Comparison of ENCODE assay signal across 9 cellular contexts in the genomic region with DNA sequence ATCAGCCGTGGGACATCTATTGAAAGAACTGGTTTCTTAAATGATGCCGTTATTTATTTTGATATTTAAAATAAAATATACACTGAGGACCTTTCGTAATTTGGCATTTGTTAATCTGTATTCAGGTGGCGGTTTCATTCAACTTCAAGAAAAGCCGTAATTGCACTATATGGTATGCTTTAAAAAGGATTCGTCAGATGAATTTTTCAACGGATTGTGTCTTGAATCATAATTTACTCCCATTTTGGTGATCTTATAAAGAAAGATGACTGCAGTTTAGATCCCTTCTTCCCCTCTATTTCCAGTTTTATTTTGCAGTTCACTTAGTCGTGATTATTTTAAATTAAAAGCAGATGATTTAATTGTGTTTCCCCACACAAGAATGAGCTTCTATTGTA. TPM values are rescaled to one million over a fixed set of nuclear protein-coding genes. Genes with fewer than 3 reads are reported as not detected.
DNase-seq lines count a peak whose midpoint lies in the region; ATAC-seq, FAIRE-seq and TF ChIP-seq lines count a peak whose summit lies in the region.
"Had no signal": no experiment of that assay in that cellular context is flagged by ENCODE, and none has a peak within 500 bp of the region (broad histone marks: within the 10 kb centered on the region; RNA-seq: fewer than 3 reads in every experiment).

No MANE protein-coding gene starts in this region.

- no TSS peak for BruUV-seq in HepG2 (replicated peaks; lab: Mats Ljungman, UMichigan)

- H3K36me3 ChIP-seq in HepG2 (replicated peaks in 1 of 2; ENCODE audit: control insufficient read depth in 1 of 2, insufficient read depth in 2 of 2, low read length in 2 of 2), result no peaks in the 10 kb centered on the region

- H3K27ac ChIP-seq in HepG2 (ENCODE audit: extremely low read length, insufficient read depth, low read length) (no peak overlapping the region), temporal lobe (ENCODE audit: low read depth, low read length) (peak overlapping the region; percentile 97)

- H4K20me1 ChIP-seq in HepG2 (ENCODE audit: insufficient read depth, low read length), result no peaks in the 10 kb centered on the region

- peaks cover 9% of the 10 kb centered on the region for H3K4me1 ChIP-seq in HepG2 (ENCODE audit: insufficient read depth, low read length)

- H3K27ac Mint-ChIP-seq in activated naive CD8-positive, alpha-beta T cell treated with anti-CD3 and anti-CD28 coated beads, Interleukin-2, amount 50 U/mL, for 24 hours, result no peak overlapping the region

- POLR2A ChIA-PET in HepG2 (lab: Yijun Ruan, JAX), result no interaction called here

- no peak for TF ChIP-seq POLR2A in HepG2 (IDR thresholded peaks at IDR 0.05; ENCODE audit: insufficient read depth in 1 of 2, low read depth in 2 of 2, low read length in 2 of 2)

- DNase-seq in activated T-cell treated with anti-CD3 and anti-CD28 coated beads, Interleukin-2, amount 50 U/mL, for 4 hours, result no peak
- DNase-seq in activated T-cell treated with anti-CD3 and anti-CD28 coated beads, Interleukin-2, amount 50 U/mL, for 1 hour, result no peak
- DNase-seq in activated naive CD8-positive, alpha-beta T cell treated with anti-CD3 and anti-CD28 coated beads, Interleukin-2, amount 50 U/mL, for 24 hours, result no peak
- no peak for DNase-seq in HepG2 (ENCODE audit: low spot score)
- no peak for DNase-seq in iPS-NIHi7 (ENCODE audit: extremely low spot score)
- no peak for DNase-seq in CD1c-positive myeloid dendritic cell (ENCODE audit: extremely low spot score)

- H3K36me3 Mint-ChIP-seq in activated T-cell treated with anti-CD3 and anti-CD28 coated beads, Interleukin-2, amount 50 U/mL, for 4 hours (ENCODE audit: insufficient read depth), result no peaks in the 10 kb centered on the region
- no peaks in the 10 kb centered on the region for H3K36me3 Mint-ChIP-seq in activated naive CD8-positive, alpha-beta T cell treated with anti-CD3 and anti-CD28 coated beads, Interleukin-2, amount 50 U/mL, for 24 hours (ENCODE audit: low read depth)

- H3K4me3 Mint-ChIP-seq in activated T-cell treated with anti-CD3 and anti-CD28 coated beads, Interleukin-2, amount 50 U/mL, for 4 hours, result peak overlapping the region; percentile 90
- peak overlapping the region; percentile 91 for H3K4me3 Mint-ChIP-seq in activated naive CD8-positive, alpha-beta T cell treated with anti-CD3 and anti-CD28 coated beads, Interleukin-2, amount 50 U/mL, for 24 hours

- no peak for TF ChIP-seq RAD21 in HepG2 (CRISPR knock-in tag; IDR thresholded peaks at IDR 0.05)

- no peaks in the 10 kb centered on the region for H3K9me3 Mint-ChIP-seq in activated T-cell treated with anti-CD3 and anti-CD28 coated beads, Interleukin-2, amount 50 U/mL, for 4 hours
- H3K9me3 Mint-ChIP-seq in activated naive CD8-positive, alpha-beta T cell treated with anti-CD3 and anti-CD28 coated beads, Interleukin-2, amount 50 U/mL, for 24 hours, result no peaks in the 10 kb centered on the region

- CTCF ChIA-PET in HepG2 (lab: Yijun Ruan, JAX; ENCODE audit: low intra/inter-chr PET ratio, low total read pairs), result no interaction called here

- ATAC-seq in activated T-cell treated with anti-CD3 and anti-CD28 coated beads, Interleukin-2, amount 50 U/mL, for 4 hours, result no peak
- ATAC-seq in activated naive CD8-positive, alpha-beta T cell treated with anti-CD3 and anti-CD28 coated beads, Interleukin-2, amount 50 U/mL, for 24 hours, result no peak
- ATAC-seq in HepG2 (no peak), HG02642 (IDR thresholded peaks at IDR 0.05; ENCODE audit: poor library complexity, unreplicated experiment) (no peak)

- no peaks in the 10 kb centered on the region for H3K9me3 ChIP-seq in HepG2 (ENCODE audit: low read length)

- H3K4me3 ChIP-seq in HepG2 (replicated peaks in 1 of 3; ENCODE audit: insufficient read depth in 1 of 3, low read depth in 2 of 3, low read length in 3 of 3), result peak overlapping the region; percentile 60 to 86 (median 73); a peak in 5 of 6 replicates

- H3K27me3 ChIP-seq in HepG2 (ENCODE audit: control insufficient read depth in 1 of 2, insufficient read depth in 2 of 2, low read length in 2 of 2), result no peaks in the 10 kb centered on the region

- H3K27me3 Mint-ChIP-seq in activated T-cell treated with anti-CD3 and anti-CD28 coated beads, Interleukin-2, amount 50 U/mL, for 4 hours (ENCODE audit: low read depth), result peaks cover 3% of the 10 kb centered on the region
- H3K27me3 Mint-ChIP-seq in activated naive CD8-positive, alpha-beta T cell treated with anti-CD3 and anti-CD28 coated beads, Interleukin-2, amount 50 U/mL, for 24 hours, result peaks cover 3% of the 10 kb centered on the region

- TF ChIP-seq CTCF in HepG2 (CRISPR knock-in tag; IDR thresholded peaks at IDR 0.05), result no peak

- peaks cover 37% of the 10 kb centered on the region for H3K4me1 Mint-ChIP-seq in activated T-cell treated with anti-CD3 and anti-CD28 coated beads, Interleukin-2, amount 50 U/mL, for 4 hours (ENCODE audit: low read depth)
- peaks cover 40% of the 10 kb centered on the region for H3K4me1 Mint-ChIP-seq in activated naive CD8-positive, alpha-beta T cell treated with anti-CD3 and anti-CD28 coated beads, Interleukin-2, amount 50 U/mL, for 24 hours

- no peak overlapping the region for H2AFZ ChIP-seq in HepG2 (ENCODE audit: low read length)

- peak overlapping the region; percentile 97 for H3K4me2 ChIP-seq in HepG2 (ENCODE audit: low read depth, low read length)

- H3K79me2 ChIP-seq in HepG2 (ENCODE audit: insufficient read depth, low read length), result no peaks in the 10 kb centered on the region

- H3K9ac ChIP-seq in HepG2 (ENCODE audit: insufficient read depth, low read depth, low read length), result peak overlapping the region; percentile 51; the same call in 1 of the 2 replicates

- in situ Hi-C loops in HepG2 (cut with HindIII; ENCODE audit: extremely low pct_ligation_motif_present, low pct_unique_long_range_greater_than_20kb), result no loop called here

- TF ChIP-seq EP300 in HepG2 (IDR thresholded peaks at IDR 0.05; ENCODE audit: low read depth in 2 of 2, low read length in 2 of 2), result no peak
- TF ChIP-seq EP300 in HepG2 (CRISPR knock-in tag; IDR thresholded peaks at IDR 0.05; ENCODE audit: borderline replicate concordance), result no peak

- FAIRE-seq in HepG2 (lab: Jason Lieb, UNC), result no peak

- 51% methylated on average over 8 of the region's 8 CpGs for WGBS in HepG2 (ENCODE audit: low lambda C conversion rate)

- intact Hi-C loops in HepG2 (cut with micrococcal nuclease; ENCODE audit: unreplicated experiment), result no loop called here

TF ChIP-seq in HepG2, 621 proteins besides CTCF, POLR2A, EP300 and RAD21:
- TF ChIP-seq YEATS4 (CRISPR knock-in tag; IDR thresholded peaks at IDR 0.05; ENCODE audit: borderline replicate concordance) (0 out of 2 replicates have a peak, but pooled peaks have one; percentile 15), ZBTB7A (CRISPR knock-in tag; IDR thresholded peaks at IDR 0.05) (no peak)

RNA-seq across cellular contexts. Expression of gene KLHL32, which starts 0.8 kb away (rescaled TPM):
- under 1 TPM; 0.11 to 0.20 (median 0.18) TPM for total RNA-seq in activated T-cell treated with anti-CD3 and anti-CD28 coated beads, Interleukin-2, amount 50 U/mL, for 4 hours
- 0.08 and 0.11 TPM in 2 replicates for total RNA-seq in HepG2 (2016; rRNA removed; fragmentation: Illumina TruSeq; extraction: Trizol)
- not detected in 2 replicates for total RNA-seq in HepG2 (2016; cell fraction: cytosol; rRNA removed; fragmentation: Illumina TruSeq; extraction: Trizol; ENCODE audit: low read depth)
- total RNA-seq in HepG2 (2016; cell fraction: insoluble cytoplasmic fraction; rRNA removed; fragmentation: Illumina TruSeq; extraction: Trizol), result 0.07 and 0.22 TPM in 2 replicates
- not detected in 2 replicates for total RNA-seq in HepG2 (2016; cell fraction: membrane; rRNA removed; fragmentation: Illumina TruSeq; extraction: Trizol)
- 0.38 and 0.40 TPM in 2 replicates for total RNA-seq in HepG2 (2016; cell fraction: nucleus; rRNA removed; fragmentation: Illumina TruSeq; extraction: Trizol)
- 0.34 and 0.35 TPM in 2 replicates for polyA plus RNA-seq in HepG2 (2011; rRNA removed)
- polyA plus RNA-seq in HepG2 (2011; cell fraction: cytosol; rRNA removed), result 0.23 and 0.31 TPM in 2 replicates
- 0.23 and 0.47 TPM in 2 replicates for polyA plus RNA-seq in HepG2 (2011; cell fraction: nucleus; rRNA removed)
- 0.23 and 0.24 TPM in 2 replicates for polyA plus RNA-seq in HepG2 (2012)
- 0.08 TPM in 1 of 2 replicates, not detected in the other for polyA plus RNA-seq in HepG2 (2016; cell fraction: cytosol; fragmentation: Illumina TruSeq; extraction: Trizol; ENCODE audit: low read depth)
- polyA plus RNA-seq in HepG2 (2016; cell fraction: insoluble cytoplasmic fraction; fragmentation: Illumina TruSeq; extraction: Trizol; ENCODE audit: low read depth), result 0.14 TPM in 1 of 2 replicates, not detected in the other
- polyA plus RNA-seq in HepG2 (2016; cell fraction: membrane; fragmentation: Illumina TruSeq; extraction: Trizol; ENCODE audit: low read depth), result 0.07 TPM in 1 of 2 replicates, not detected in the other
- polyA plus RNA-seq in HepG2 (2016; cell fraction: nucleus; fragmentation: Illumina TruSeq; extraction: Trizol; ENCODE audit: insufficient read depth, low read depth), result 0.27 and 0.34 TPM in 2 replicates
- 1.3 TPM in 1 of 2 replicates, not detected in the other for polyA minus RNA-seq in HepG2 (2011; rRNA and poly(A)+ RNA removed; ENCODE audit: low replicate concordance)
- 0.20 and 0.26 TPM in 2 replicates for polyA minus RNA-seq in HepG2 (2011; cell fraction: cytosol; rRNA and poly(A)+ RNA removed)
- 0.90 and 0.99 TPM in 2 replicates for polyA minus RNA-seq in HepG2 (2011; cell fraction: nucleus; rRNA and poly(A)+ RNA removed)
- 11.3 TPM for total RNA-seq in temporal lobe
- total RNA-seq: myocyte had no signal

RNA-seq across cellular contexts. Expression of gene NDUFAF4, which starts 27.6 kb away (rescaled TPM):
- total RNA-seq in activated T-cell treated with anti-CD3 and anti-CD28 coated beads, Interleukin-2, amount 50 U/mL, for 4 hours, result 100 to 1,000 TPM; 110 to 130 (median 115) TPM
- 59.7 and 89.4 TPM in 2 replicates for total RNA-seq in HepG2 (2016; rRNA removed; fragmentation: Illumina TruSeq; extraction: Trizol)
- 20.0 and 20.1 TPM in 2 replicates for total RNA-seq in HepG2 (2016; cell fraction: cytosol; rRNA removed; fragmentation: Illumina TruSeq; extraction: Trizol; ENCODE audit: low read depth)
- total RNA-seq in HepG2 (2016; cell fraction: insoluble cytoplasmic fraction; rRNA removed; fragmentation: Illumina TruSeq; extraction: Trizol), result 63.6 and 98.2 TPM in 2 replicates
- total RNA-seq in HepG2 (2016; cell fraction: membrane; rRNA removed; fragmentation: Illumina TruSeq; extraction: Trizol), result 23.7 and 25.5 TPM in 2 replicates
- total RNA-seq in HepG2 (2016; cell fraction: nucleus; rRNA removed; fragmentation: Illumina TruSeq; extraction: Trizol), result 21.7 and 23.2 TPM in 2 replicates
- 30.0 and 41.3 TPM in 2 replicates for polyA plus RNA-seq in HepG2 (2011; rRNA removed)
- polyA plus RNA-seq in HepG2 (2011; cell fraction: cytosol; rRNA removed), result 13.5 and 19.6 TPM in 2 replicates
- polyA plus RNA-seq in HepG2 (2011; cell fraction: nucleus; rRNA removed), result 4.4 and 7.4 TPM in 2 replicates
- 48.2 and 50.6 TPM in 2 replicates for polyA plus RNA-seq in HepG2 (2012)
- polyA plus RNA-seq in HepG2 (2016; cell fraction: cytosol; fragmentation: Illumina TruSeq; extraction: Trizol; ENCODE audit: low read depth), result 23.4 and 29.7 TPM in 2 replicates
- 116 and 118 TPM in 2 replicates for polyA plus RNA-seq in HepG2 (2016; cell fraction: insoluble cytoplasmic fraction; fragmentation: Illumina TruSeq; extraction: Trizol; ENCODE audit: low read depth)
- polyA plus RNA-seq in HepG2 (2016; cell fraction: membrane; fragmentation: Illumina TruSeq; extraction: Trizol; ENCODE audit: low read depth), result 22.4 and 23.6 TPM in 2 replicates
- polyA plus RNA-seq in HepG2 (2016; cell fraction: nucleus; fragmentation: Illumina TruSeq; extraction: Trizol; ENCODE audit: insufficient read depth, low read depth), result 48.8 and 51.9 TPM in 2 replicates
- polyA minus RNA-seq in HepG2 (2011; rRNA and poly(A)+ RNA removed; ENCODE audit: low replicate concordance), result 10.1 and 29.0 TPM in 2 replicates
- 10.1 and 13.1 TPM in 2 replicates for polyA minus RNA-seq in HepG2 (2011; cell fraction: cytosol; rRNA and poly(A)+ RNA removed)
- 5.0 and 6.2 TPM in 2 replicates for polyA minus RNA-seq in HepG2 (2011; cell fraction: nucleus; rRNA and poly(A)+ RNA removed)
- total RNA-seq in temporal lobe, result 32.9 TPM
